In genomic region chr13:105774739-105775460, GRCh38 we compare ENCODE assay signal across 15 cellular contexts.
A peak's percentile ranks its signal among the peaks of the same experiment; 100 is the strongest.
DNase-seq lines count a peak whose midpoint lies in the region; ATAC-seq, FAIRE-seq and TF ChIP-seq lines count a peak whose summit lies in the region.
"Had no signal": no experiment of that assay in that cellular context is flagged by ENCODE, and none has a peak within 500 bp of the region (broad histone marks: within the 10 kb centered on the region; RNA-seq: fewer than 3 reads in every experiment).

No MANE protein-coding gene starts in this region.

- no peak for TF ChIP-seq CTCF in foreskin keratinocyte (conservative IDR thresholded peaks at IDR 0.05)
- no peak for TF ChIP-seq CTCF in pancreas (IDR thresholded peaks at IDR 0.05)

- no peaks in the 10 kb centered on the region for H3K9me3 ChIP-seq in pancreas
- H3K9me3 ChIP-seq: SJSA1, spleen had no signal

- intact Hi-C loops in pancreas (cut with DNase I): no loop called here

- DNase-seq in HPDE6-E6E7 (ENCODE audit: extremely low spot score): peak; percentile 13
- peak; percentile 14 for DNase-seq in RPMI8226
- DNase-seq in foreskin keratinocyte: peak; percentile 44 to 58
- peak in 2 of 6 donors; percentile 13 to 19 for DNase-seq in pancreas
- no peak for DNase-seq in H7
- no peak for DNase-seq in stimulated activated naive CD4-positive, alpha-beta T cell treated with Interleukin-2 at 50 U/mL for 16 hours (lab: John Stamatoyannopoulos, UW)
- DNase-seq in stimulated activated naive CD8-positive, alpha-beta T cell treated with anti-CD3 and anti-CD28 coated beads, Interleukin-15, Interleukin-2, amounts not matched to agents 100 U/mL and 50 U/mL, for 24 hours: no peak
- DNase-seq: dorsolateral prefrontal cortex, foreskin melanocyte, spleen had no signal

- H3K27me3 ChIP-seq in foreskin keratinocyte (no peaks in the 10 kb centered on the region), pancreas (no peaks in the 10 kb centered on the region), H7 (ENCODE audit: control insufficient read depth, insufficient read depth, low read length) (no peaks in the 10 kb centered on the region)
- H3K27me3 ChIP-seq: dorsolateral prefrontal cortex, SJSA1, spleen had no signal

- no peaks in the 10 kb centered on the region for H3K36me3 ChIP-seq in pancreas
- H3K36me3 ChIP-seq in H7 (replicated peaks; ENCODE audit: control insufficient read depth, insufficient read depth, low read length): no peaks in the 10 kb centered on the region
- H3K36me3 ChIP-seq: SJSA1, spleen had no signal

- WGBS in pancreas, 2 donors: 11 to 19% methylated on average over 7 of the region's 7 CpGs

- no peak for FAIRE-seq in pancreas (lab: Jason Lieb, UNC)
- FAIRE-seq: G401.6 had no signal

- no peak overlapping the region for H3K27ac ChIP-seq in foreskin keratinocyte
- peak overlapping the region in 1 of 4 donors; percentile 31 for H3K27ac ChIP-seq in pancreas
- H3K27ac ChIP-seq: C4-2B, dorsolateral prefrontal cortex, spleen, VCaP had no signal

- peaks cover 14% of the 10 kb centered on the region for H3K4me1 ChIP-seq in foreskin keratinocyte
- no peaks in the 10 kb centered on the region for H3K4me1 ChIP-seq in pancreas
- H3K4me1 ChIP-seq: spleen had no signal

- peak; percentile 45 for ATAC-seq in foreskin keratinocyte
- peak; percentile 53 to 89 (median 78) for ATAC-seq in pancreas
- ATAC-seq in stimulated activated naive CD8-positive, alpha-beta T cell treated with anti-CD3 and anti-CD28 coated beads, Interleukin-15, Interleukin-2, amounts not matched to agents 100 U/mL and 50 U/mL, for 24 hours: no peak
- no peak for ATAC-seq in HG02970 (IDR thresholded peaks at IDR 0.05; ENCODE audit: low FRiP score, unreplicated experiment)

- H3K4me3 ChIP-seq in pancreas: no peak overlapping the region
- no peak overlapping the region for H3K4me3 ChIP-seq in H7 (ENCODE audit: insufficient read depth, low read depth, low read length)
- H3K4me3 ChIP-seq: dorsolateral prefrontal cortex, SJSA1, spleen had no signal

Comparison
In these comparisons a context has a peak if more than half of its experiments do, and no peak if none do; other contexts are left out.
1. DNase-seq: peak in HPDE6-E6E7 (single experiment), RPMI8226 (single experiment) and foreskin keratinocyte (2 of 2); none in H7 (single experiment), stimulated activated naive CD4-positive, alpha-beta T cell treated with Interleukin-2 at 50 U/mL for 16 hours (single experiment) and stimulated activated naive CD8-positive, alpha-beta T cell treated with anti-CD3 and anti-CD28 coated beads, Interleukin-15, Interleukin-2, amounts not matched to agents 100 U/mL and 50 U/mL, for 24 hours (single experiment).
2. ATAC-seq: peak in foreskin keratinocyte (single experiment) and pancreas (4 of 4); none in stimulated activated naive CD8-positive, alpha-beta T cell treated with anti-CD3 and anti-CD28 coated beads, Interleukin-15, Interleukin-2, amounts not matched to agents 100 U/mL and 50 U/mL, for 24 hours (single experiment) and HG02970 (single experiment).